In the genomic region with DNA sequence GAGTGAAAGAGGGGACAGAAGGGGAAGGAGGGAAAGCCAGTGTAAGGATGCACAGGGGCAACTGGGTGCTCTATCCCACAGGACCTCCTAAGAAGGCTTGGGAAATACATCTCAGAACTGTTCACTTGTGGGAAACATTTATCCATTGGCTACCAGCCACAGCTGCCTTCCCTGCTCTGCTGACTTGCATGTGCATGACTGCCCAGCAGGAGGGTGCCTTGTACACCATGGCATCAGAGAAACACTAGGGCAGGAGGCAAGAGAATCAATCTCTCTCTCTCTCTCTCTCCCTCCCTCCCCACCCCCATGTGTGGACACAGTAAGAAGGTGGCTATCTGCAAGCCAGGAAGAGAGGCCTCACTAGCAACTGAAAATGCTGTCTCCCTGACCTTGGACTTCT, we compare ENCODE assay signal across 10 cellular contexts.
DNase-seq lines count a peak whose midpoint lies in the region; ATAC-seq and TF ChIP-seq lines count a peak whose summit lies in the region.
"Had no signal": no experiment of that assay in that cellular context is flagged by ENCODE, and none has a peak within 500 bp of the region (broad histone marks: within the 10 kb centered on the region; RNA-seq: fewer than 3 reads in every experiment).

No MANE protein-coding gene starts in this region.

- TF ChIP-seq CTCF in AG04449 (IDR thresholded peaks at IDR 0.05; ENCODE audit: insufficient read depth, low read length, missing control alignments) (peak; percentile 58), fibroblast of pulmonary artery (IDR thresholded peaks at IDR 0.05; ENCODE audit: low read length, missing control alignments) (peak; percentile 45)

- POLR2A ChIA-PET in AG04449 (lab: Yijun Ruan, JAX) = no interaction called here

- H3K4me3 ChIP-seq in AG04449 (ENCODE audit: low read depth, low read length) = no peak overlapping the region
- no peak overlapping the region for H3K4me3 ChIP-seq in fibroblast of pulmonary artery (replicated peaks; ENCODE audit: low read depth, low read length)
- H3K4me3 ChIP-seq: tibial nerve had no signal

- CTCF ChIA-PET in AG04449 (lab: Yijun Ruan, JAX) = interaction anchor here (0.8 to 18.3 kb wide), 35 partner anchors 9 to 265 kb away, joined by 3 to 624 read pairs (median 8); a partner anchor contains a TSS

- DNase-seq in AG04449 (ENCODE audit: low read depth, low spot score) (no peak), EH (ENCODE audit: low read depth) (peak; percentile 77), NCI-H460 (ENCODE audit: extremely low read depth, low read depth) (peak; percentile 8), fibroblast of pulmonary artery (ENCODE audit: low read depth) (peak; percentile 80), GM19240 (ENCODE audit: insufficient read length, low spot score) (no peak), left lobe of liver (ENCODE audit: low spot score) (no peak)
- DNase-seq: NCI-H1048 had no signal

- ATAC-seq in GM18511 (IDR thresholded peaks at IDR 0.05; ENCODE audit: unreplicated experiment) (no peak), left lobe of liver (no peak), GM19395 (IDR thresholded peaks at IDR 0.05; ENCODE audit: unreplicated experiment) (no peak)

Comparison
In these comparisons a context has a peak if more than half of its experiments do, and no peak if none do; other contexts are left out.
1. DNase-seq: peak in EH (single experiment), NCI-H460 (single experiment) and fibroblast of pulmonary artery (single experiment); none in AG04449 (single experiment), GM19240 (single experiment) and left lobe of liver (single experiment).